ENCODE assay signal across 2 cellular contexts in genomic region chr17:44079877-44080821, GRCh38.
TF ChIP-seq lines count a peak whose summit lies in the region.

No MANE protein-coding gene starts in this region.

TF ChIP-seq in IMR-90, 13 proteins besides CTCF, POLR2A, EP300 and RAD21:
- TF ChIP-seq NFE2L2 (IDR thresholded peaks at IDR 0.05; ENCODE audit: low read depth, low read length) = no peak
- TF ChIP-seq MAZ (IDR thresholded peaks at IDR 0.05; ENCODE audit: borderline replicate concordance, low read depth, low read length) = no peak
- no peak for TF ChIP-seq CEBPB (IDR thresholded peaks at IDR 0.05; ENCODE audit: low read depth, low read length)
- no peak for TF ChIP-seq RFX5 (IDR thresholded peaks at IDR 0.05; ENCODE audit: low read depth, low read length)
- TF ChIP-seq BHLHE40 (IDR thresholded peaks at IDR 0.05; ENCODE audit: low read depth, low read length) = no peak
- TF ChIP-seq SMC3 (IDR thresholded peaks at IDR 0.05; ENCODE audit: low read depth, low read length) = no peak
- no peak for TF ChIP-seq MXI1 (IDR thresholded peaks at IDR 0.05; ENCODE audit: borderline replicate concordance, low read depth, low read length)
- no peak for TF ChIP-seq MAFK (IDR thresholded peaks at IDR 0.05; ENCODE audit: low read depth, low read length)
- TF ChIP-seq FOS (IDR thresholded peaks at IDR 0.05; ENCODE audit: low read depth, low read length) = no peak
- TF ChIP-seq CHD1 (IDR thresholded peaks at IDR 0.05; ENCODE audit: low read depth, low read length) = no peak
- TF ChIP-seq, protein P1, sequence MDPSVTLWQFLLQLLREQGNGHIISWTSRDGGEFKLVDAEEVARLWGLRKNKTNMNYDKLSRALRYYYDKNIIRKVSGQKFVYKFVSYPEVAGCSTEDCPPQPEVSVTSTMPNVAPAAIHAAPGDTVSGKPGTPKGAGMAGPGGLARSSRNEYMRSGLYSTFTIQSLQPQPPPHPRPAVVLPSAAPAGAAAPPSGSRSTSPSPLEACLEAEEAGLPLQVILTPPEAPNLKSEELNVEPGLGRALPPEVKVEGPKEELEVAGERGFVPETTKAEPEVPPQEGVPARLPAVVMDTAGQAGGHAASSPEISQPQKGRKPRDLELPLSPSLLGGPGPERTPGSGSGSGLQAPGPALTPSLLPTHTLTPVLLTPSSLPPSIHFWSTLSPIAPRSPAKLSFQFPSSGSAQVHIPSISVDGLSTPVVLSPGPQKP (IDR thresholded peaks at IDR 0.05; ENCODE audit: borderline replicate concordance, low read depth, low read length) = no peak

TF ChIP-seq in K562, 482 proteins besides CTCF, POLR2A, EP300 and RAD21:
- TF ChIP-seq ZNF134 (CRISPR knock-in tag; conservative IDR thresholded peaks at IDR 0.05) = no peak
- TF ChIP-seq, protein P2, sequence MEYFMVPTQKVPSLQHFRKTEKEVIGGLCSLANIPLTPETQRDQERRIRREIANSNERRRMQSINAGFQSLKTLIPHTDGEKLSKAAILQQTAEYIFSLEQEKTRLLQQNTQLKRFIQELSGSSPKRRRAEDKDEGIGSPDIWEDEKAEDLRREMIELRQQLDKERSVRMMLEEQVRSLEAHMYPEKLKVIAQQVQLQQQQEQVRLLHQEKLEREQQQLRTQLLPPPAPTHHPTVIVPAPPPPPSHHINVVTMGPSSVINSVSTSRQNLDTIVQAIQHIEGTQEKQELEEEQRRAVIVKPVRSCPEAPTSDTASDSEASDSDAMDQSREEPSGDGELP (CRISPR knock-in tag; IDR thresholded peaks at IDR 0.05; ENCODE audit: borderline replicate concordance) = peak; percentile 22; the same call in 1 of the 2 replicates
